26 cellular contexts compared by ENCODE assay signal in the genomic region with DNA sequence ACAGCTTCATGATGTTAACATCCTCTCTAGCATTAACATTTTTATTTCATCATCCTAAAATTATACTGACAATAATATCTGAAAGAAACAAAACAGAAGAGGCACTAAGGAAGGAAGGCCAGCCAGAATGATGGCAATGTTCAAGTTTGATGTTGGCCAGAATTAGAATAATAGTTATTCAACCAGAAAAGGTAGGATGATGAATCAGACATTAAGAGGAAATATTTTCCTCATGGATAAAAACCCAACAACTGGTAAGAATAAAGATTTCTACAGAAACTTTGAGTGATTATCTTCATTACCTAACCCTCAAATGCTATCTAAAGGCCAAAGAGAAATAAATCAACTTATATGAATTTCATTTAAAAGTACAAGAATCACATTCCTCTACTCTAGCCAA.
"Had no signal": no experiment of that assay in that cellular context is flagged by ENCODE, and none has a peak within 500 bp of the region (broad histone marks: within the 10 kb centered on the region; RNA-seq: fewer than 3 reads in every experiment).

No MANE protein-coding gene starts in this region.

- H3K27me3 Mint-ChIP-seq: activated B cell treated with CpG ODN at 0.5 μM for 24 hours; activated naive CD8-positive, alpha-beta T cell; naive thymus-derived CD4-positive, alpha-beta T cell; type B pancreatic cell had no signal

- H3K79me2 ChIP-seq: parathyroid adenoma had no signal

- H2AFZ ChIP-seq: parathyroid adenoma had no signal

- H3K27me3 ChIP-seq: adrenal gland, testis, uterus had no signal

- H3K9me3 ChIP-seq: adrenal gland, testis, uterus had no signal

- ATAC-seq: activated CD8-positive, alpha-beta T cell treated with anti-CD3 and anti-CD28 coated beads, Interleukin-2, amount 10 ng/mL, durations not matched to agents 7 days and 5 days; activated T-cell treated with anti-CD3 and anti-CD28 coated beads, Interleukin-2, amount 50 U/mL, for 72 hours; left colon; naive thymus-derived CD4-positive, alpha-beta T cell; right cardiac atrium; stimulated activated naive CD8-positive, alpha-beta T cell treated with anti-CD3 and anti-CD28 coated beads, Interleukin-15, Interleukin-2, amounts not matched to agents 100 U/mL and 50 U/mL, for 24 hours had no signal

- H3K4me3 Mint-ChIP-seq: activated B cell treated with CpG ODN at 0.5 μM for 24 hours; activated CD8-positive, alpha-beta T cell treated with anti-CD3 and anti-CD28 coated beads, Interleukin-2, amount 10 ng/mL, durations not matched to agents 7 days and 5 days; activated naive CD8-positive, alpha-beta T cell; activated T-cell treated with anti-CD3 and anti-CD28 coated beads, Interleukin-2, amount 50 U/mL, for 72 hours; endodermal cell; mesothelial cell of epicardium; naive thymus-derived CD4-positive, alpha-beta T cell; neural crest cell; type B pancreatic cell had no signal

- H3K9ac ChIP-seq: parathyroid adenoma had no signal

- H3K9me3 Mint-ChIP-seq: activated B cell treated with CpG ODN at 0.5 μM for 24 hours; activated T-cell treated with anti-CD3 and anti-CD28 coated beads, Interleukin-2, amount 50 U/mL, for 72 hours; endodermal cell; mesothelial cell of epicardium; naive thymus-derived CD4-positive, alpha-beta T cell; neural crest cell; type B pancreatic cell had no signal

- H3K27ac Mint-ChIP-seq: activated B cell treated with CpG ODN at 0.5 μM for 24 hours; activated CD8-positive, alpha-beta T cell treated with anti-CD3 and anti-CD28 coated beads, Interleukin-2, amount 10 ng/mL, durations not matched to agents 7 days and 5 days; activated T-cell treated with anti-CD3 and anti-CD28 coated beads, Interleukin-2, amount 50 U/mL, for 72 hours; endodermal cell; mesothelial cell of epicardium; type B pancreatic cell had no signal

- H3K4me1 Mint-ChIP-seq: activated B cell treated with CpG ODN at 0.5 μM for 24 hours had no signal

- H3K36me3 ChIP-seq: adrenal gland, uterus had no signal

- FAIRE-seq: kidney had no signal

- H3K27ac ChIP-seq: adrenal gland, parathyroid adenoma, testis had no signal

- DNase-seq: activated B cell treated with CpG ODN at 0.5 μM for 24 hours; activated CD4-positive, alpha-beta T cell treated with anti-CD3 and anti-CD28 coated beads, Interleukin-2, amount 50 U/mL, for 1 hour; activated CD8-positive, alpha-beta T cell treated with anti-CD3 and anti-CD28 coated beads, Interleukin-2, amount 10 ng/mL, durations not matched to agents 7 days and 5 days; activated effector memory CD4-positive, alpha-beta T cell treated with Interleukin-2 at 50 U/mL for 16 hours; activated naive CD4-positive, alpha-beta T cell treated with Interleukin-2 at 50 U/mL for 16 hours; activated T-cell treated with anti-CD3 and anti-CD28 coated beads for 4 hours; activated T-cell treated with anti-CD3 and anti-CD28 coated beads, Interleukin-2, amount 50 U/mL, for 72 hours; adrenal gland; caudate nucleus; endodermal cell; head of caudate nucleus; hippocampal formation; kidney; left colon; naive thymus-derived CD4-positive, alpha-beta T cell; nucleus accumbens; right cardiac atrium; stimulated activated CD4-positive, alpha-beta T cell treated with anti-CD3 and anti-CD28 coated beads, Interleukin-2, amount 100 ng/mL, for 48 hours; stimulated activated naive CD8-positive, alpha-beta T cell treated with anti-CD3 and anti-CD28 coated beads, Interleukin-15, Interleukin-2, amounts not matched to agents 100 U/mL and 50 U/mL, for 24 hours; testis; uterus had no signal

- H3K4me3 ChIP-seq: adrenal gland, testis, uterus had no signal

- H3K4me1 ChIP-seq: parathyroid adenoma, testis had no signal
